In the genomic region with DNA sequence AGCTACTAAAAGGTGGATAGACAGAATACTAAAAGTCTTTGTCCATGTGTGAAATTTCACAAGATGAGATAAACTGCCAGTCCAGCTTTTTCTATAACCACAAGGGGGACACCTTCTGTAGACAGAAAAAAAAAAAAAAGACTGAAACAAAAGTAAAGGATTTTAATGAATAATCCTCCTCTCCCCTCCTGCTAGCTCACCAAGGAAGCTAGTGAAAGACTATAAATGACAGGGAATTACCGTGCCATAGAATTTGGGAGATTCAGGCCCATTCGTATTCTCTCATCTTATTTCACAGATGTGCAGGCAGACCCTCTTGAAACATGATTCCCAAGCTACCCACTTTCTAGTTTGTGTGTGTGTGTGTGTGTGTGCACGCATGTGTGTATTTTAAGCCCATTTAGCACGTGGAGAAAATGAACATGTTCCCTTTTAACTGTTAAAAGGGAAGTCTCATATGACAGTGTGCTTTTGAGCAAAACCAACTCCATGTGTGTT, we compare ENCODE assay signal across 8 cellular contexts. TPM values are rescaled to one million over a fixed set of nuclear protein-coding genes. Genes with fewer than 3 reads are reported as not detected.
DNase-seq lines count a peak whose midpoint lies in the region; ATAC-seq and TF ChIP-seq lines count a peak whose summit lies in the region.

No MANE protein-coding gene starts in this region.

- no peaks in the 10 kb centered on the region for H3K27me3 Mint-ChIP-seq in progenitor cell of endocrine pancreas

- H3K27ac Mint-ChIP-seq in progenitor cell of endocrine pancreas, result no peak overlapping the region

- H3K9me3 Mint-ChIP-seq in progenitor cell of endocrine pancreas (ENCODE audit: low read depth), result peaks cover 7% of the 10 kb centered on the region

- no peak for ATAC-seq in GM21423 (IDR thresholded peaks at IDR 0.05; ENCODE audit: unreplicated experiment)
- ATAC-seq in GM18909 (IDR thresholded peaks at IDR 0.05; ENCODE audit: poor library complexity, unreplicated experiment), result no peak

- no peak overlapping the region for H3K4me3 Mint-ChIP-seq in progenitor cell of endocrine pancreas (ENCODE audit: low read depth)

- no peaks in the 10 kb centered on the region for H3K36me3 Mint-ChIP-seq in progenitor cell of endocrine pancreas (ENCODE audit: insufficient read depth)

- H3K4me1 Mint-ChIP-seq in progenitor cell of endocrine pancreas (ENCODE audit: low read depth), result peaks cover 19% of the 10 kb centered on the region

- DNase-seq in G401 (ENCODE audit: low spot score) (peak; percentile 18), NCI-H82 treated with DMSO at 0.1 percent for 48 hours (lab: John Stamatoyannopoulos, UW; ENCODE audit: unreplicated experiment) (peak; percentile 35), fibroblast of gingiva (ENCODE audit: low read depth) (peak; percentile 56), progenitor cell of endocrine pancreas (ENCODE audit: low spot score, unreplicated experiment) (no peak), NCI-H345 (lab: John Stamatoyannopoulos, UW) (no peak), amniotic stem cell (lab: John Stamatoyannopoulos, UW) (no peak)

- in situ Hi-C loops in G401 (cut with HindIII; ENCODE audit: low sequenced_read_pairs), result no loop called here

- peak; percentile 67 for TF ChIP-seq CTCF in progenitor cell of endocrine pancreas (IDR thresholded peaks at IDR 0.05; ENCODE audit: unreplicated experiment)

RNA-seq across cellular contexts. Expression of gene SLC8A1, which starts 36.3 kb away (rescaled TPM):
- total RNA-seq in G401 (2014; rRNA removed; shearing (Covaris generic)), result 149 and 199 TPM in 2 replicates
- 5.7 and 7.1 TPM in 2 replicates for total RNA-seq in progenitor cell of endocrine pancreas

Comparison
In these comparisons a context has a peak if more than half of its experiments do, and no peak if none do; other contexts are left out.
1. DNase-seq: peak in G401 (single experiment), NCI-H82 treated with DMSO at 0.1 percent for 48 hours (single experiment) and fibroblast of gingiva (single experiment); none in progenitor cell of endocrine pancreas (single experiment), NCI-H345 (single experiment) and amniotic stem cell (single experiment).
2. RNA of gene SLC8A1, which starts 36.3 kb away (total RNA-seq): 149 to 199 TPM in G401; 5.7 to 7.1 TPM in progenitor cell of endocrine pancreas; every median in the first group is over 10 times any median in the second.